In genomic region chr14:32331227-32331597, GRCh38 we compare ENCODE assay signal across 17 cellular contexts. TPM values are rescaled to one million over a fixed set of nuclear protein-coding genes. Genes with fewer than 3 reads are reported as not detected.
DNase-seq lines count a peak whose midpoint lies in the region; ATAC-seq and TF ChIP-seq lines count a peak whose summit lies in the region.
"Had no signal": no experiment of that assay in that cellular context is flagged by ENCODE, and none has a peak within 500 bp of the region (broad histone marks: within the 10 kb centered on the region; RNA-seq: fewer than 3 reads in every experiment).

No MANE protein-coding gene starts in this region.

- H3K9me3 ChIP-seq in neuronal stem cell (replicated peaks in 1 of 2; ENCODE audit: control insufficient read depth in 2 of 2, insufficient read depth in 1 of 2, low read depth in 1 of 2, low read length in 2 of 2) (peaks cover 3% of the 10 kb centered on the region in 2 donors), gastroesophageal sphincter (no peaks in the 10 kb centered on the region)

- H3K4me3 Mint-ChIP-seq in natural killer cell (no peak overlapping the region), WTC11 (no peak overlapping the region)
- H3K4me3 Mint-ChIP-seq: activated naive CD8-positive, alpha-beta T cell treated with anti-CD3 and anti-CD28 coated beads for 36 hours had no signal

- ATAC-seq in natural killer cell = no peak
- ATAC-seq in gastroesophageal sphincter = no peak
- ATAC-seq in WTC11 = no peak
- ATAC-seq: GM12878, HCT116 had no signal

- no peak overlapping the region for H2BK12ac ChIP-seq in neuronal stem cell (ENCODE audit: low read length)

- no peaks in the 10 kb centered on the region for H3K27me3 ChIP-seq in neuronal stem cell (ENCODE audit: control insufficient read depth in 3 of 3, insufficient read depth in 3 of 3, low read depth in 1 of 3, low read length in 3 of 3)
- no peaks in the 10 kb centered on the region for H3K27me3 ChIP-seq in gastroesophageal sphincter

- no peak overlapping the region for H3K4ac ChIP-seq in neuronal stem cell (ENCODE audit: low read length)

- H3K4me2 ChIP-seq in neuronal stem cell (ENCODE audit: insufficient read depth, low read length, poor library complexity, severe bottlenecking) = no peak overlapping the region

- H3K27ac Mint-ChIP-seq in natural killer cell = no peak overlapping the region
- no peak overlapping the region for H3K27ac Mint-ChIP-seq in WTC11
- H3K27ac Mint-ChIP-seq: activated naive CD8-positive, alpha-beta T cell treated with anti-CD3 and anti-CD28 coated beads for 36 hours had no signal

- no peaks in the 10 kb centered on the region for H3K36me3 Mint-ChIP-seq in natural killer cell
- no peaks in the 10 kb centered on the region for H3K36me3 Mint-ChIP-seq in WTC11
- H3K36me3 Mint-ChIP-seq: activated naive CD8-positive, alpha-beta T cell treated with anti-CD3 and anti-CD28 coated beads for 36 hours had no signal

- H3K79me1 ChIP-seq in neuronal stem cell (ENCODE audit: low read depth, low read length) = no peaks in the 10 kb centered on the region

- H3K9me3 Mint-ChIP-seq in natural killer cell (peaks cover 0 to 2% of the 10 kb centered on the region in 2 donors), WTC11 (peaks cover 2% of the 10 kb centered on the region)

- peak overlapping the region; percentile 71 for H2AFZ ChIP-seq in neuronal stem cell (ENCODE audit: low read length)

- DNase-seq in NCI-H1105 treated with DMSO at 0.1 percent for 48 hours (lab: John Stamatoyannopoulos, UW) (peak; percentile 56), NCI-H748 treated with DMSO at 0.1 percent for 48 hours (lab: John Stamatoyannopoulos, UW) (peak; percentile 70), foreskin melanocyte (peak; percentile 88), neuronal stem cell (ENCODE audit: low spot score) (peak; percentile 47), natural killer cell (no peak), WTC11 (ENCODE audit: low spot score) (no peak)
- DNase-seq: activated CD4-positive, alpha-beta T cell treated with anti-CD3 and anti-CD28 coated beads for 1 hour; activated naive CD8-positive, alpha-beta T cell treated with anti-CD3 and anti-CD28 coated beads for 36 hours; kidney; stimulated activated CD4-positive, alpha-beta T cell treated with anti-CD3 and anti-CD28 coated beads, Interleukin-2, amount 100 ng/mL, for 24 hours; T-helper 1 cell; trophoblast cell had no signal

- H3K27me3 Mint-ChIP-seq in natural killer cell (ENCODE audit: low read depth in 2 of 2) = no peaks in the 10 kb centered on the region
- no peaks in the 10 kb centered on the region; the same call in 1 of the 2 replicates for H3K27me3 Mint-ChIP-seq in WTC11 (ENCODE audit: low read depth)
- H3K27me3 Mint-ChIP-seq: activated naive CD8-positive, alpha-beta T cell treated with anti-CD3 and anti-CD28 coated beads for 36 hours had no signal

- intact Hi-C loops in natural killer cell (cut with micrococcal nuclease) = no loop called here

- TF ChIP-seq EP300 in gastroesophageal sphincter (IDR thresholded peaks at IDR 0.05) = no peak

- POLR2A ChIA-PET in WTC11 (lab: Charles Lee) = no interaction called here

- H3K14ac ChIP-seq in neuronal stem cell (ENCODE audit: low read length) = no peak overlapping the region

- CTCF ChIA-PET in WTC11 (lab: Charles Lee) = no interaction called here

- H3K4me3 ChIP-seq in neuronal stem cell (ENCODE audit: low read length in 2 of 2) (no peak overlapping the region), gastroesophageal sphincter (no peak overlapping the region)
- H3K4me3 ChIP-seq: GM12878 had no signal

- no CpG with 5 or more reads among the region's 5 CpGs for WGBS in neuronal stem cell (ENCODE audit: extremely low coverage in 2 of 2, insufficient read length in 2 of 2, insufficient replicate concordance in 1 of 2), 2 donors
- WGBS in gastroesophageal sphincter (ENCODE audit: low coverage in 1 of 2), 2 donors = 75 to 81% methylated on average over 5 of the region's 5 CpGs

- H3K36me3 ChIP-seq in neuronal stem cell (replicated peaks in 1 of 2; ENCODE audit: control insufficient read depth in 2 of 2, insufficient read depth in 2 of 2, low read length in 2 of 2) (no peaks in the 10 kb centered on the region), gastroesophageal sphincter (no peaks in the 10 kb centered on the region)

- TF ChIP-seq CTCF in natural killer cell (IDR thresholded peaks at IDR 0.05) = no peak
- no peak for TF ChIP-seq CTCF in gastroesophageal sphincter (IDR thresholded peaks at IDR 0.05)
- TF ChIP-seq CTCF in WTC11 (IDR thresholded peaks at IDR 0.05) = no peak

- H3K18ac ChIP-seq in neuronal stem cell (ENCODE audit: low read length) = no peak overlapping the region

- H2BK120ac ChIP-seq in neuronal stem cell (ENCODE audit: low read depth, low read length) = no peak overlapping the region

- H3K4me1 Mint-ChIP-seq in natural killer cell (no peaks in the 10 kb centered on the region), WTC11 (peaks cover 8% of the 10 kb centered on the region)

- H4K8ac ChIP-seq in neuronal stem cell (ENCODE audit: low read depth, low read length) = no peak overlapping the region

- H2BK5ac ChIP-seq in neuronal stem cell (ENCODE audit: low read length) = no peak overlapping the region

- TF ChIP-seq POLR2A in gastroesophageal sphincter (IDR thresholded peaks at IDR 0.05) = no peak

- H3K27ac ChIP-seq in neuronal stem cell (replicated peaks; ENCODE audit: low read length) (peak overlapping the region; percentile 86), gastroesophageal sphincter (no peak overlapping the region)
- H3K27ac ChIP-seq: C4-2B, HL-60 had no signal

- H3K9ac ChIP-seq in neuronal stem cell (ENCODE audit: low read depth, low read length, poor library complexity) = no peak overlapping the region

- H2BK15ac ChIP-seq in neuronal stem cell (ENCODE audit: low read length) = no peak overlapping the region

- no peak overlapping the region for H2AK5ac ChIP-seq in neuronal stem cell (ENCODE audit: low read depth, low read length)

- H3K23ac ChIP-seq in neuronal stem cell (ENCODE audit: low read depth, low read length, poor library complexity) = no peak overlapping the region

- H3K4me1 ChIP-seq in neuronal stem cell (ENCODE audit: control insufficient read depth in 2 of 2, insufficient read depth in 1 of 2, low read depth in 1 of 2, low read length in 2 of 2) = peaks cover 18 to 39% of the 10 kb centered on the region in 2 donors
- no peaks in the 10 kb centered on the region for H3K4me1 ChIP-seq in gastroesophageal sphincter

- H4K91ac ChIP-seq in neuronal stem cell (ENCODE audit: low read depth, low read length, poor library complexity) = no peak overlapping the region

TF ChIP-seq in WTC11, 78 proteins besides CTCF, POLR2A, EP300 and RAD21 (continues in another document):
- TF ChIP-seq ZNF425 (CRISPR knock-in tag; conservative IDR thresholded peaks at IDR 0.05) (no peak), PREB (CRISPR knock-in tag; IDR thresholded peaks at IDR 0.05; ENCODE audit: borderline replicate concordance) (no peak), CREB1 (CRISPR knock-in tag; IDR thresholded peaks at IDR 0.05) (no peak)

RNA-seq across cellular contexts. Expression of gene AKAP6, which starts 2.1 kb away (rescaled TPM):
- 2.9 TPM for polyA plus RNA-seq in neuronal stem cell (2013, experiment 1 of 2)
- 3.1 TPM for polyA plus RNA-seq in neuronal stem cell (2013, experiment 2 of 2)
- total RNA-seq in natural killer cell = 1 to 10 TPM in 1 of 3 donors, under 1 TPM in 2; 0.21 to 1.3 (median 0.80) TPM
- total RNA-seq in gastroesophageal sphincter = 10 to 100 TPM; 33.1 to 65.4 (median 45.0) TPM
- 0.63 to 1.4 TPM (median 0.85 TPM) in 3 replicates for total RNA-seq in WTC11 (2021)

Comparison
In these comparisons a context has a peak if more than half of its experiments do, and no peak if none do; other contexts are left out.
1. DNase-seq: peak in NCI-H1105 treated with DMSO at 0.1 percent for 48 hours (single experiment), NCI-H748 treated with DMSO at 0.1 percent for 48 hours (single experiment), foreskin melanocyte (single experiment) and neuronal stem cell (single experiment); none in natural killer cell (single experiment) and WTC11 (single experiment).
2. RNA of gene AKAP6, which starts 2.1 kb away (total RNA-seq): 33.1 to 65.4 TPM in gastroesophageal sphincter; 0.21 to 1.3 TPM in natural killer cell and 0.63 to 1.4 TPM in WTC11; every median in the first group is over 10 times any median in the second.